In the genomic region with DNA sequence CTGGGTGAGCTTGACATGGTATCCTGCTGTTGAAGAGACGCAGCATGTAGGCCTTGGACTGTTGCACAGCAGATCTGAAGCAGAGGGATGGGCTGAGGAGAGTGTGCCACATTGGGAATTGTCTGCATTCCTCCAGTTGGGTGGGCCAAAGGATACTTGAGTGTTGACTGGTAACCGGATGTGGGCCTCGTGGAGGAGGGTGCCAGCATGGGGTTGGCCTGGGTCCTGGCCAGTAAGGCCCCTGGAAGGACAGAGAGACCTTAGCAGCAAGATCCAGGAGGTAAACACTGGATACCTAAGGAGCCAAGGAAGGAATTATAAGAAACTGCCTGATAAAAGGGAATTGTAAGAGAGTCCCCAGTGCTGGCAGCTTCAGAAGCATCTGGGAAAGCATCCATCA, we compare ENCODE assay signal across 1 cellular context.
TF ChIP-seq lines count a peak whose summit lies in the region.

No MANE protein-coding gene starts in this region.

TF ChIP-seq in SK-N-SH treated with all-trans-retinoic acid at 6 μM for 48 hours, 23 proteins besides CTCF, POLR2A, EP300 and RAD21 (continued from another document):
- TF ChIP-seq, protein P1, sequence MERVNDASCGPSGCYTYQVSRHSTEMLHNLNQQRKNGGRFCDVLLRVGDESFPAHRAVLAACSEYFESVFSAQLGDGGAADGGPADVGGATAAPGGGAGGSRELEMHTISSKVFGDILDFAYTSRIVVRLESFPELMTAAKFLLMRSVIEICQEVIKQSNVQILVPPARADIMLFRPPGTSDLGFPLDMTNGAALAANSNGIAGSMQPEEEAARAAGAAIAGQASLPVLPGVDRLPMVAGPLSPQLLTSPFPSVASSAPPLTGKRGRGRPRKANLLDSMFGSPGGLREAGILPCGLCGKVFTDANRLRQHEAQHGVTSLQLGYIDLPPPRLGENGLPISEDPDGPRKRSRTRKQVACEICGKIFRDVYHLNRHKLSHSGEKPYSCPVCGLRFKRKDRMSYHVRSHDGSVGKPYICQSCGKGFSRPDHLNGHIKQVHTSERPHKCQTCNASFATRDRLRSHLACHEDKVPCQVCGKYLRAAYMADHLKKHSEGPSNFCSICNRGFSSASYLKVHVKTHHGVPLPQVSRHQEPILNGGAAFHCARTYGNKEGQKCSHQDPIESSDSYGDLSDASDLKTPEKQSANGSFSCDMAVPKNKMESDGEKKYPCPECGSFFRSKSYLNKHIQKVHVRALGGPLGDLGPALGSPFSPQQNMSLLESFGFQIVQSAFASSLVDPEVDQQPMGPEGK (CRISPR knock-in tag; IDR thresholded peaks at IDR 0.05; ENCODE audit: borderline replicate concordance): no peak
- TF ChIP-seq PPARA (CRISPR knock-in tag; IDR thresholded peaks at IDR 0.05; ENCODE audit: borderline replicate concordance) (no peak), TOX (CRISPR knock-in tag; IDR thresholded peaks at IDR 0.05; ENCODE audit: borderline replicate concordance) (no peak), ZNF70 (CRISPR knock-in tag; IDR thresholded peaks at IDR 0.05) (no peak)
